2 cellular contexts compared by ENCODE assay signal in the genomic region with DNA sequence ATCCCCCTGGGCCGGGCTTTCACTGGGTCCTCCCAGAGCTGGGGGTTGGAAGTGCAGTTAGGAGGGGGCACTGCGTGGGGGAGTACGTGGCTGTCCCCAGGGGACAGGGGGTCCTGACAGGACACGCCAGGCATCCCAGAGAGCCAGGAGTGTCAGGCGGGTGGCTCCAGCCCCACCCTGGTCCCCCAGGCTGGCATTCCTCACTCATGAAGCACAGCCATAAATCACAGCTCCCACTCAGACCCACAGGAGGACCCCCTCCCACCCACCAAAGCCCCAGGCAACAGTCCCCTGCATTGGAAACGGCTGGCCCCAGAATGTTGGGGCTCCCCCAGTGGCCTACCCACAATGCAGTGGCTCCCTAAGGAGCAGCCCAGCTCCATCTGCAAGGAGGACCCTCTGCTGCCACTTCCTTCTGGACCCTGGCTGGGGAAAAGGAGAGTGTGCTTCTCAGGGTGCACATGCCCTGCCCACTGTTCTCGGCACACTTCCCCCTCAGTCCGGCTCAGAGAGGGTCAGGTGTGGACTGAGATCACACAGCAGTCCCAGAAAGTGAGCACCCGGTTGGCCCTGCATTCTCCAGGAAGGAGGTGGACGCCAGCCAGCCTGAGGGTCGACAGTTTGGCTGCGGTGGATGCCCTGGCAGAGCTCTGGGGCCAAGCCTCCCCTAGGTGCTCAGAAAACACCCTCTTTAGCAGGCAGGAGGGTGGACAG.
A peak's percentile ranks its signal among the peaks of the same experiment; 100 is the strongest.
TF ChIP-seq lines count a peak whose summit lies in the region.

No MANE protein-coding gene starts in this region.

TF ChIP-seq in HepG2, 621 proteins besides CTCF, POLR2A, EP300 and RAD21:
- TF ChIP-seq, protein P1, sequence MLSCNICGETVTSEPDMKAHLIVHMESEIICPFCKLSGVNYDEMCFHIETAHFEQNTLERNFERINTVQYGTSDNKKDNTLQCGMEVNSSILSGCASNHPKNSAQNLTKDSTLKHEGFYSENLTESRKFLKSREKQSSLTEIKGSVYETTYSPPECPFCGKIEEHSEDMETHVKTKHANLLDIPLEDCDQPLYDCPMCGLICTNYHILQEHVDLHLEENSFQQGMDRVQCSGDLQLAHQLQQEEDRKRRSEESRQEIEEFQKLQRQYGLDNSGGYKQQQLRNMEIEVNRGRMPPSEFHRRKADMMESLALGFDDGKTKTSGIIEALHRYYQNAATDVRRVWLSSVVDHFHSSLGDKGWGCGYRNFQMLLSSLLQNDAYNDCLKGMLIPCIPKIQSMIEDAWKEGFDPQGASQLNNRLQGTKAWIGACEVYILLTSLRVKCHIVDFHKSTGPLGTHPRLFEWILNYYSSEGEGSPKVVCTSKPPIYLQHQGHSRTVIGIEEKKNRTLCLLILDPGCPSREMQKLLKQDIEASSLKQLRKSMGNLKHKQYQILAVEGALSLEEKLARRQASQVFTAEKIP (CRISPR knock-in tag; IDR thresholded peaks at IDR 0.05; ENCODE audit: borderline replicate concordance): no peak
- TF ChIP-seq, protein P2, sequence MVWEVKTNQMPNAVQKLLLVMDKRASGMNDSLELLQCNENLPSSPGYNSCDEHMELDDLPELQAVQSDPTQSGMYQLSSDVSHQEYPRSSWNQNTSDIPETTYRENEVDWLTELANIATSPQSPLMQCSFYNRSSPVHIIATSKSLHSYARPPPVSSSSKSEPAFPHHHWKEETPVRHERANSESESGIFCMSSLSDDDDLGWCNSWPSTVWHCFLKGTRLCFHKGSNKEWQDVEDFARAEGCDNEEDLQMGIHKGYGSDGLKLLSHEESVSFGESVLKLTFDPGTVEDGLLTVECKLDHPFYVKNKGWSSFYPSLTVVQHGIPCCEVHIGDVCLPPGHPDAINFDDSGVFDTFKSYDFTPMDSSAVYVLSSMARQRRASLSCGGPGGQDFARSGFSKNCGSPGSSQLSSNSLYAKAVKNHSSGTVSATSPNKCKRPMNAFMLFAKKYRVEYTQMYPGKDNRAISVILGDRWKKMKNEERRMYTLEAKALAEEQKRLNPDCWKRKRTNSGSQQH (CRISPR knock-in tag; IDR thresholded peaks at IDR 0.05; ENCODE audit: low read depth): no peak
- TF ChIP-seq TRIM24 (CRISPR knock-in tag; IDR thresholded peaks at IDR 0.05) (no peak), ZNF768 (CRISPR knock-in tag; IDR thresholded peaks at IDR 0.05) (peak; percentile 97), GPN1 (CRISPR knock-in tag; IDR thresholded peaks at IDR 0.05; ENCODE audit: borderline replicate concordance) (no peak)

TF ChIP-seq in GM12878, 131 proteins besides CTCF, POLR2A, EP300 and RAD21:
- 0 out of 2 replicates have a peak, but pooled peaks have one; percentile 55 for TF ChIP-seq SMARCA5 (IDR thresholded peaks at IDR 0.05)
- TF ChIP-seq, protein P3, sequence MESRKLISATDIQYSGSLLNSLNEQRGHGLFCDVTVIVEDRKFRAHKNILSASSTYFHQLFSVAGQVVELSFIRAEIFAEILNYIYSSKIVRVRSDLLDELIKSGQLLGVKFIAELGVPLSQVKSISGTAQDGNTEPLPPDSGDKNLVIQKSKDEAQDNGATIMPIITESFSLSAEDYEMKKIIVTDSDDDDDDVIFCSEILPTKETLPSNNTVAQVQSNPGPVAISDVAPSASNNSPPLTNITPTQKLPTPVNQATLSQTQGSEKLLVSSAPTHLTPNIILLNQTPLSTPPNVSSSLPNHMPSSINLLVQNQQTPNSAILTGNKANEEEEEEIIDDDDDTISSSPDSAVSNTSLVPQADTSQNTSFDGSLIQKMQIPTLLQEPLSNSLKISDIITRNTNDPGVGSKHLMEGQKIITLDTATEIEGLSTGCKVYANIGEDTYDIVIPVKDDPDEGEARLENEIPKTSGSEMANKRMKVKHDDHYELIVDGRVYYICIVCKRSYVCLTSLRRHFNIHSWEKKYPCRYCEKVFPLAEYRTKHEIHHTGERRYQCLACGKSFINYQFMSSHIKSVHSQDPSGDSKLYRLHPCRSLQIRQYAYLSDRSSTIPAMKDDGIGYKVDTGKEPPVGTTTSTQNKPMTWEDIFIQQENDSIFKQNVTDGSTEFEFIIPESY (IDR thresholded peaks at IDR 0.05): no peak
